Comparison of ENCODE assay signal across 9 cellular contexts in genomic region chr16:13229039-13229438, GRCh38.
"Had no signal": no experiment of that assay in that cellular context is flagged by ENCODE, and none has a peak within 500 bp of the region (broad histone marks: within the 10 kb centered on the region; RNA-seq: fewer than 3 reads in every experiment).

No MANE protein-coding gene starts in this region.

- DNase-seq: GM23248, GOT3, HFFc6, KBM-7 had no signal

- H3K27ac ChIP-seq: GM23248 had no signal

- H3K27ac Mint-ChIP-seq: HFFc6, IgD-negative memory B cell had no signal

- H3K4me3 ChIP-seq: GM23248, HAP-1 had no signal

- H3K36me3 ChIP-seq: HAP-1 had no signal

- H3K4me3 Mint-ChIP-seq: HFFc6, IgD-negative memory B cell had no signal

- H3K4me1 Mint-ChIP-seq: IgD-negative memory B cell had no signal

- H3K4me1 ChIP-seq: HAP-1 had no signal

- H2AFZ ChIP-seq: GM23248 had no signal

- ATAC-seq: HCT116 had no signal

- FAIRE-seq: H54, HTR-8/SVneo had no signal

- H3K9ac ChIP-seq: GM23248 had no signal

- H3K36me3 Mint-ChIP-seq: IgD-negative memory B cell had no signal
